9 cellular contexts compared by ENCODE assay signal in the genomic region with DNA sequence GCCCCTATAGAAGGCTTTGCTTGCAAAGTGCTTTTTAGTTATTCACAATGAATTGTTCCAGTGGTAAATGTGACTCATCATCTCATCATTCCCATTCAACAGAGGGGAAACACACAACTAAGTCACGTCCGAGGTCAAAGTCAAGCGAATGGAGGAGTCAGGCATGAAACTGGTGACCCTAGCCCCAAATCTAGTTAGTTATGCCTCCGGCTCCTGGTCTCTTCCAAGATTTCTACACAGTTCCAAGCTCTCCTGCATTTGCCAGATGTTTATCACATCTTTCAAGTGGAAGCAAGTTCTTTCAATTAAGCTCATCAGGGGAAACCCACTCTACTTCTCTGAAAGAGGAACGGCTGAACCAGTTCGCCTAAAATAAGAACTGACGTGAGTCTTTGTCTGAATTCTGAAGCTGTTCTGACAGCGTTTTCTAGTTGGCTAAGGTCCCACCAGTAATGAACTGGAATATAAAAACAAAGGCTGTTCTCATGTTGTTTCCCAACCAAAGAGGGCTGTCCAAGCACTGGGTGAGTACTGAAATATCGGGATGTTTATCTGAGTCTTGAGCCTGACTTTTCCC.
DNase-seq lines count a peak whose midpoint lies in the region; ATAC-seq and TF ChIP-seq lines count a peak whose summit lies in the region.
"Had no signal": no experiment of that assay in that cellular context is flagged by ENCODE, and none has a peak within 500 bp of the region (broad histone marks: within the 10 kb centered on the region; RNA-seq: fewer than 3 reads in every experiment).

No MANE protein-coding gene starts in this region.

- H3K27me3 ChIP-seq in gastroesophageal sphincter, result no peaks in the 10 kb centered on the region
- no peaks in the 10 kb centered on the region for H3K27me3 ChIP-seq in effector memory CD4-positive, alpha-beta T cell (replicated peaks; ENCODE audit: control insufficient read depth, insufficient read depth, low read length, poor library complexity, severe bottlenecking)

- H3K27ac ChIP-seq in gastroesophageal sphincter, result no peak overlapping the region
- no peak overlapping the region for H3K27ac ChIP-seq in effector memory CD4-positive, alpha-beta T cell (ENCODE audit: insufficient read depth, low read length, poor library complexity, severe bottlenecking)

- ATAC-seq in GM19351 (IDR thresholded peaks at IDR 0.05; ENCODE audit: unreplicated experiment) (peak; percentile 81), gastroesophageal sphincter (peak; percentile 10)

- H3K36me3 Mint-ChIP-seq in HFFc6 (ENCODE audit: low read depth), result no peaks in the 10 kb centered on the region

- peaks cover 17% of the 10 kb centered on the region for H3K4me1 Mint-ChIP-seq in HFFc6 (ENCODE audit: low read depth)

- H3K4me3 Mint-ChIP-seq in HFFc6, result no peak overlapping the region

- 62 to 73% methylated on average over 5 to 8 of the region's 9 CpGs for WGBS in gastroesophageal sphincter (ENCODE audit: low coverage in 1 of 2), 2 donors

- no peaks in the 10 kb centered on the region for H3K36me3 ChIP-seq in gastroesophageal sphincter
- no peaks in the 10 kb centered on the region for H3K36me3 ChIP-seq in effector memory CD4-positive, alpha-beta T cell (ENCODE audit: control insufficient read depth, insufficient read depth, low read length)

- no peak for TF ChIP-seq POLR2A in gastroesophageal sphincter (IDR thresholded peaks at IDR 0.05)

- H3K9me3 Mint-ChIP-seq in HFFc6, result no peaks in the 10 kb centered on the region

- H3K4me1 ChIP-seq in gastroesophageal sphincter, result peaks cover 2 to 9% (median 4%) of the 10 kb centered on the region in 3 donors
- H3K4me1 ChIP-seq in effector memory CD4-positive, alpha-beta T cell (ENCODE audit: control insufficient read depth, insufficient read depth, low read length, poor library complexity, severe bottlenecking), result no peaks in the 10 kb centered on the region

- no peak for TF ChIP-seq EP300 in gastroesophageal sphincter (IDR thresholded peaks at IDR 0.05)

- H3K27me3 Mint-ChIP-seq in HFFc6 (ENCODE audit: insufficient read depth), result no peaks in the 10 kb centered on the region; the same call in 1 of the 2 replicates

- DNase-seq in CD1c-positive myeloid dendritic cell (ENCODE audit: extremely low spot score) (peak; percentile 7), HPDE6-E6E7 (ENCODE audit: extremely low spot score) (peak; percentile 17), HFFc6 (no peak), NCI-H2227 (lab: John Stamatoyannopoulos, UW; ENCODE audit: unreplicated experiment) (no peak), activated gamma-delta T cell (lab: John Stamatoyannopoulos, UW) (no peak)
- DNase-seq in effector memory CD4-positive, alpha-beta T cell, result no peak
- DNase-seq: SIG-M5 had no signal

- TF ChIP-seq CTCF in gastroesophageal sphincter (IDR thresholded peaks at IDR 0.05) (no peak), HFFc6 (IDR thresholded peaks at IDR 0.05) (no peak)

- H3K27ac Mint-ChIP-seq in HFFc6, result no peak overlapping the region

- H3K4me3 ChIP-seq in gastroesophageal sphincter, result no peak overlapping the region
- H3K4me3 ChIP-seq in effector memory CD4-positive, alpha-beta T cell (ENCODE audit: insufficient read depth, low read depth, low read length, poor library complexity, severe bottlenecking), result no peak overlapping the region

- H3K9me3 ChIP-seq in gastroesophageal sphincter, result no peaks in the 10 kb centered on the region
- no peaks in the 10 kb centered on the region for H3K9me3 ChIP-seq in effector memory CD4-positive, alpha-beta T cell (ENCODE audit: control insufficient read depth, low read length)

Comparison
In these comparisons a context has a peak if more than half of its experiments do, and no peak if none do; other contexts are left out.
1. DNase-seq: peak in CD1c-positive myeloid dendritic cell (single experiment) and HPDE6-E6E7 (single experiment); none in effector memory CD4-positive, alpha-beta T cell (0 of 3), HFFc6 (single experiment), NCI-H2227 (single experiment) and activated gamma-delta T cell (single experiment).